In the genomic region with DNA sequence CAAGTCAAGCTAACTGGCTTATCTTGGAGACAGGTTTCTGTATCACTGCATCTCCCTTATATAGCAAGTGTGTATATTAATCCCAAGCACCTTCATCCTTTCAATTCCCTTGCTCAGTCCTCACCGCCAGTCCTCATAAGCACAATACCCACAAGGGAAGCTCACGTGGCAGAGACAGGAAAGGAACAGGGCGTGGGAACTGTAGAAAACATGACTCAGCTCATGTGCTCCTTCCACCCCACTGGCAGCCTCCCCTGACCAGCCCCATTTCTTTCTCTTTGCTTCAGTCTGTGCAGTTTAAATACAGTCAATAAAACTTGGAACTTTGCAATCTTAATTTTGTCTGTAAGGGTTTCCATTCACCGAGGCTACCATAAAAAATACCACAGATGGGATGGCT, we compare ENCODE assay signal across 1 cellular context.
TF ChIP-seq lines count a peak whose summit lies in the region.

No MANE protein-coding gene starts in this region.

TF ChIP-seq in endothelial cell of umbilical vein, 7 proteins besides CTCF, POLR2A, EP300 and RAD21:
- TF ChIP-seq, protein P1, sequence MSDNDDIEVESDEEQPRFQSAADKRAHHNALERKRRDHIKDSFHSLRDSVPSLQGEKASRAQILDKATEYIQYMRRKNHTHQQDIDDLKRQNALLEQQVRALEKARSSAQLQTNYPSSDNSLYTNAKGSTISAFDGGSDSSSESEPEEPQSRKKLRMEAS (IDR thresholded peaks at IDR 0.05; ENCODE audit: insufficient read depth, insufficient read length): peak; percentile 38
- TF ChIP-seq JUN (IDR thresholded peaks at IDR 0.05; ENCODE audit: borderline replicate concordance, insufficient read depth, insufficient read length, low read depth) (peak; percentile 32), GATA2 (IDR thresholded peaks at IDR 0.05; ENCODE audit: insufficient read depth, insufficient read length, low read depth, low read length) (no peak), FOS (IDR thresholded peaks at IDR 0.05; ENCODE audit: borderline replicate concordance, insufficient read depth, low read length) (peak; percentile 63), POLR2AphosphoS5 (IDR thresholded peaks at IDR 0.05; ENCODE audit: insufficient read depth, low read depth, low read length) (no peak)
TF ChIP-seq in endothelial cell of umbilical vein: peak in this region for 3.
